ENCODE assay signal across 8 cellular contexts in genomic region chr20:39075731-39076130, GRCh38.
"Had no signal": no experiment of that assay in that cellular context is flagged by ENCODE, and none has a peak within 500 bp of the region (broad histone marks: within the 10 kb centered on the region; RNA-seq: fewer than 3 reads in every experiment).

No MANE protein-coding gene starts in this region.

- ATAC-seq: GM12878 had no signal

- H3K4me3 ChIP-seq: GM12878 had no signal

- DNase-seq: GDM1, GF-D8 had no signal

- FAIRE-seq: G401.6, GM12878, GM12891, GM12892, GM18507, GM19239 had no signal
